23 cellular contexts compared by ENCODE assay signal in genomic region chr12:100339071-100339470, GRCh38. TPM values are rescaled to one million over a fixed set of nuclear protein-coding genes. Genes with fewer than 3 reads are reported as not detected.
"Had no signal": no experiment of that assay in that cellular context is flagged by ENCODE, and none has a peak within 500 bp of the region (broad histone marks: within the 10 kb centered on the region; RNA-seq: fewer than 3 reads in every experiment).

No MANE protein-coding gene starts in this region.

- FAIRE-seq: colon had no signal

- H3K27me3 ChIP-seq: brain microvascular endothelial cell had no signal

- DNase-seq: activated B cell treated with CpG ODN at 0.5 μM for 24 hours; activated CD4-positive, alpha-beta memory T cell treated with anti-CD3 and anti-CD28 coated beads for 36 hours; activated CD4-positive, alpha-beta T cell treated with anti-CD3 and anti-CD28 coated beads, Interleukin-2, amount 10 ng/mL, durations not matched to agents 7 days and 5 days; activated CD8-positive, alpha-beta memory T cell treated with anti-CD3 and anti-CD28 coated beads for 24 hours; activated gamma-delta T cell treated with Interleukin-2 at 50 U/mL for 16 hours; activated naive CD4-positive, alpha-beta T cell treated with anti-CD3 and anti-CD28 coated beads, Interleukin-2, amount 10 ng/mL, durations not matched to agents 7 days and 5 days; activated naive CD8-positive, alpha-beta T cell treated with anti-CD3 and anti-CD28 coated beads for 36 hours; activated T-cell treated with anti-CD3 and anti-CD28 coated beads, Interleukin-2, amount 50 U/mL, for 48 hours; brain microvascular endothelial cell; cerebellar nuclear complex; NCI-H1048; NCI-H146; NCI-H187 treated with DMSO at 0.1 percent for 48 hours; NCI-H2081 treated with DMSO at 0.1 percent for 48 hours; NCI-H446; NCI-H524; SIG-M5; T-helper 17 cell; T-helper 9 cell had no signal

- ATAC-seq: T-helper 17 cell had no signal

- H3K27ac ChIP-seq: brain microvascular endothelial cell had no signal

RNA-seq across cellular contexts. Expression of gene SLC17A8, which starts 17.8 kb away (rescaled TPM):
- total RNA-seq: activated B cell treated with CpG ODN at 0.5 μM for 24 hours; activated CD4-positive, alpha-beta memory T cell treated with anti-CD3 and anti-CD28 coated beads for 36 hours; activated CD4-positive, alpha-beta T cell treated with anti-CD3 and anti-CD28 coated beads, Interleukin-2, amount 10 ng/mL, durations not matched to agents 7 days and 5 days; activated naive CD8-positive, alpha-beta T cell treated with anti-CD3 and anti-CD28 coated beads for 36 hours; activated T-helper 2 cell treated with anti-CD3 and anti-CD28 coated beads, Interferon-gamma antibody, Interleukin-2, Interleukin-4, amounts not matched to agents 10 μg/mL and 5 μg/mL and 100 μg/mL, durations not matched to agents 14 hours and 24 hours and 36 hours; cardiac septum; RPMI7951; T-helper 17 cell had no signal
